Comparison of ENCODE assay signal across 21 cellular contexts in genomic region chr14:87732562-87732961, GRCh38.
DNase-seq lines count a peak whose midpoint lies in the region; TF ChIP-seq lines count a peak whose summit lies in the region.
"Had no signal": no experiment of that assay in that cellular context is flagged by ENCODE, and none has a peak within 500 bp of the region (broad histone marks: within the 10 kb centered on the region; RNA-seq: fewer than 3 reads in every experiment).

No MANE protein-coding gene starts in this region.

- H2AK5ac ChIP-seq in mesendoderm (ENCODE audit: low read length), result no peak overlapping the region

- no peaks in the 10 kb centered on the region for H3K9me2 ChIP-seq in Karpas-422 (replicated peaks; ENCODE audit: insufficient read depth, low read length)
- H3K9me2 ChIP-seq: SK-N-SH had no signal

- no peak overlapping the region for H3K18ac ChIP-seq in mesendoderm (ENCODE audit: low read length)

- H3K79me2 ChIP-seq in Karpas-422 (ENCODE audit: low read length) (no peaks in the 10 kb centered on the region), OCI-LY3 (ENCODE audit: low read length) (no peaks in the 10 kb centered on the region), mesendoderm (ENCODE audit: control insufficient read depth, insufficient read depth, low read length) (no peaks in the 10 kb centered on the region)

- peak overlapping the region; percentile 9 for H3K4me3 Mint-ChIP-seq in dendritic cell treated with granulocyte-macrophage colony-stimulating factor and Interleukin-4, amounts not matched to agents 40 ng/mL and 50 ng/mL, for 4 days
- H3K4me3 Mint-ChIP-seq: CD8-positive, alpha-beta memory T cell; T-helper 17 cell had no signal

- H3K4me2 ChIP-seq in BLaER1, result peak overlapping the region; percentile 84
- H3K4me2 ChIP-seq in Karpas-422 (ENCODE audit: low read depth, low read length, poor library complexity, severe bottlenecking), result peak overlapping the region; percentile 30
- H3K4me2 ChIP-seq in OCI-LY3 (ENCODE audit: low read length), result no peak overlapping the region
- no peak overlapping the region for H3K4me2 ChIP-seq in mesendoderm (ENCODE audit: low read length)
- H3K4me2 ChIP-seq: SK-N-SH had no signal

- H3K36me3 ChIP-seq in BLaER1 (no peaks in the 10 kb centered on the region), Karpas-422 (ENCODE audit: insufficient read depth, low read length) (no peaks in the 10 kb centered on the region), OCI-LY3 (replicated peaks; ENCODE audit: low read depth, low read length) (no peaks in the 10 kb centered on the region), mesendoderm (ENCODE audit: control insufficient read depth, insufficient read depth, low read length) (no peaks in the 10 kb centered on the region)
- H3K36me3 ChIP-seq: MG63, Peyer's patch had no signal

- H4K20me1 ChIP-seq in BLaER1 (no peaks in the 10 kb centered on the region), Karpas-422 (ENCODE audit: insufficient read depth, low read depth, low read length) (no peaks in the 10 kb centered on the region), OCI-LY3 (ENCODE audit: insufficient read depth, low read length) (no peaks in the 10 kb centered on the region)

- peaks cover 8% of the 10 kb centered on the region for H3K9me3 Mint-ChIP-seq in dendritic cell treated with granulocyte-macrophage colony-stimulating factor and Interleukin-4, amounts not matched to agents 40 ng/mL and 50 ng/mL, for 4 days

- H2BK5ac ChIP-seq in mesendoderm (ENCODE audit: low read length), result no peak overlapping the region

- H2BK120ac ChIP-seq in mesendoderm (ENCODE audit: low read depth, low read length), result no peak overlapping the region

- H3K27me3 Mint-ChIP-seq in dendritic cell treated with granulocyte-macrophage colony-stimulating factor and Interleukin-4, amounts not matched to agents 40 ng/mL and 50 ng/mL, for 4 days, result no peaks in the 10 kb centered on the region
- H3K27me3 Mint-ChIP-seq: CD8-positive, alpha-beta memory T cell had no signal

- no peak overlapping the region for H2BK15ac ChIP-seq in mesendoderm (replicated peaks; ENCODE audit: low read depth)

- peaks cover 21% of the 10 kb centered on the region; the same call in 1 of the 2 replicates for H3K9me3 ChIP-seq in BLaER1
- H3K9me3 ChIP-seq in Karpas-422 (ENCODE audit: low read length), result no peaks in the 10 kb centered on the region
- H3K9me3 ChIP-seq in OCI-LY3 (ENCODE audit: insufficient read depth, low read length), result no peaks in the 10 kb centered on the region
- H3K9me3 ChIP-seq: MG63, Peyer's patch, SK-N-SH had no signal

- DNase-seq in Karpas-422 (no peak), HT-29 (ENCODE audit: low spot score) (no peak), mesendoderm (no peak), SW 1271 (lab: John Stamatoyannopoulos, UW) (no peak)
- DNase-seq: AML-193; CD8-positive, alpha-beta memory T cell; DMS 273 treated with DMSO at 0.1 percent for 48 hours; DMS79 treated with DMSO at 0.1 percent for 48 hours; Kasumi-1; MG63; NCI-H1694; NCI-H2029 treated with DMSO at 0.1 percent for 48 hours; NCI-H2227 treated with DMSO at 0.1 percent for 48 hours; NCI-H526 treated with DMSO at 0.1 percent for 48 hours; Peyer's patch; SK-N-SH; T-helper 17 cell had no signal

- H4K5ac ChIP-seq in mesendoderm (ENCODE audit: low read length), result no peak overlapping the region

- H3K23ac ChIP-seq in mesendoderm (ENCODE audit: low read length), result no peak overlapping the region

- no CpG with 5 or more reads among the region's 9 CpGs for WGBS in mesendoderm (ENCODE audit: extremely low coverage, insufficient coverage, low lambda C conversion rate)

- no peak overlapping the region for H4K8ac ChIP-seq in mesendoderm (ENCODE audit: low read depth, low read length)

- no peaks in the 10 kb centered on the region for H3K79me1 ChIP-seq in mesendoderm (ENCODE audit: low read length)

- H3K27ac ChIP-seq in BLaER1, result no peak overlapping the region
- no peak overlapping the region for H3K27ac ChIP-seq in Karpas-422 (ENCODE audit: low read length)
- H3K27ac ChIP-seq in OCI-LY3 (ENCODE audit: low read length), result no peak overlapping the region
- H3K27ac ChIP-seq in mesendoderm (ENCODE audit: low read depth, low read length), result no peak overlapping the region
- H3K27ac ChIP-seq: C4-2B, Peyer's patch had no signal

- H2AFZ ChIP-seq in Karpas-422 (ENCODE audit: low read length) (no peak overlapping the region; the same call in 1 of the 2 replicates), OCI-LY3 (ENCODE audit: low read depth, low read length) (0 out of 2 replicates have a peak overlapping the region, but pooled peaks have one; percentile 21)

- H3K9ac ChIP-seq in BLaER1, result no peak overlapping the region
- H3K9ac ChIP-seq in Karpas-422 (ENCODE audit: low read length), result 0 out of 2 replicates have a peak overlapping the region, but pooled peaks have one; percentile 12
- no peak overlapping the region for H3K9ac ChIP-seq in OCI-LY3 (ENCODE audit: low read length)
- no peak overlapping the region for H3K9ac ChIP-seq in mesendoderm (ENCODE audit: low read length)
- H3K9ac ChIP-seq: SK-N-SH had no signal

- H3K4me1 Mint-ChIP-seq in dendritic cell treated with granulocyte-macrophage colony-stimulating factor and Interleukin-4, amounts not matched to agents 40 ng/mL and 50 ng/mL, for 4 days (ENCODE audit: low read depth), result no peaks in the 10 kb centered on the region
- H3K4me1 Mint-ChIP-seq: CD8-positive, alpha-beta memory T cell; T-helper 17 cell had no signal

- H3K27ac Mint-ChIP-seq in dendritic cell treated with granulocyte-macrophage colony-stimulating factor and Interleukin-4, amounts not matched to agents 40 ng/mL and 50 ng/mL, for 4 days, result no peak overlapping the region
- H3K27ac Mint-ChIP-seq: CD8-positive, alpha-beta memory T cell; T-helper 17 cell had no signal

- no peak overlapping the region for H3K4ac ChIP-seq in mesendoderm (ENCODE audit: low read depth, low read length)

- H3K27me3 ChIP-seq in BLaER1 (no peaks in the 10 kb centered on the region), Karpas-422 (ENCODE audit: low read length) (no peaks in the 10 kb centered on the region), OCI-LY3 (ENCODE audit: low read depth, low read length) (no peaks in the 10 kb centered on the region), mesendoderm (ENCODE audit: insufficient read depth, low read length, poor library complexity) (no peaks in the 10 kb centered on the region)
- H3K27me3 ChIP-seq: MG63, Peyer's patch had no signal

- H3K4me1 ChIP-seq in BLaER1 (peaks cover 42% of the 10 kb centered on the region), Karpas-422 (ENCODE audit: low read length) (peaks cover 16% of the 10 kb centered on the region), OCI-LY3 (ENCODE audit: low read length) (no peaks in the 10 kb centered on the region), mesendoderm (ENCODE audit: control insufficient read depth, low read depth, low read length) (no peaks in the 10 kb centered on the region)
- H3K4me1 ChIP-seq: Peyer's patch had no signal

- no peak overlapping the region for H3K4me3 ChIP-seq in BLaER1
- H3K4me3 ChIP-seq in Karpas-422 (ENCODE audit: low read length), result peak overlapping the region; percentile 29; the same call in 1 of the 2 replicates
- H3K4me3 ChIP-seq in OCI-LY3 (ENCODE audit: low read length), result no peak overlapping the region
- H3K4me3 ChIP-seq in mesendoderm (ENCODE audit: low read length), result no peak overlapping the region
- H3K4me3 ChIP-seq: MG63, Peyer's patch had no signal

- H3K36me3 Mint-ChIP-seq in dendritic cell treated with granulocyte-macrophage colony-stimulating factor and Interleukin-4, amounts not matched to agents 40 ng/mL and 50 ng/mL, for 4 days (ENCODE audit: low read depth), result no peaks in the 10 kb centered on the region
- H3K36me3 Mint-ChIP-seq: CD8-positive, alpha-beta memory T cell had no signal

- H3K56ac ChIP-seq in mesendoderm (ENCODE audit: low read length), result no peak overlapping the region

- intact Hi-C loops in dendritic cell treated with granulocyte-macrophage colony-stimulating factor and Interleukin-4, amounts not matched to agents 40 ng/mL and 50 ng/mL, for 4 days (cut with micrococcal nuclease), result no loop called here

- TF ChIP-seq CTCF in OCI-LY3 (IDR thresholded peaks at IDR 0.05; ENCODE audit: low read depth, low read length), result no peak

Comparison
In these comparisons a context has a peak if more than half of its experiments do, and no peak if none do; other contexts are left out.
1. H3K4me2 ChIP-seq: peak in BLaER1 (single experiment) and Karpas-422 (single experiment); none in OCI-LY3 (single experiment) and mesendoderm (single experiment).